8 cellular contexts compared by ENCODE assay signal in the genomic region with DNA sequence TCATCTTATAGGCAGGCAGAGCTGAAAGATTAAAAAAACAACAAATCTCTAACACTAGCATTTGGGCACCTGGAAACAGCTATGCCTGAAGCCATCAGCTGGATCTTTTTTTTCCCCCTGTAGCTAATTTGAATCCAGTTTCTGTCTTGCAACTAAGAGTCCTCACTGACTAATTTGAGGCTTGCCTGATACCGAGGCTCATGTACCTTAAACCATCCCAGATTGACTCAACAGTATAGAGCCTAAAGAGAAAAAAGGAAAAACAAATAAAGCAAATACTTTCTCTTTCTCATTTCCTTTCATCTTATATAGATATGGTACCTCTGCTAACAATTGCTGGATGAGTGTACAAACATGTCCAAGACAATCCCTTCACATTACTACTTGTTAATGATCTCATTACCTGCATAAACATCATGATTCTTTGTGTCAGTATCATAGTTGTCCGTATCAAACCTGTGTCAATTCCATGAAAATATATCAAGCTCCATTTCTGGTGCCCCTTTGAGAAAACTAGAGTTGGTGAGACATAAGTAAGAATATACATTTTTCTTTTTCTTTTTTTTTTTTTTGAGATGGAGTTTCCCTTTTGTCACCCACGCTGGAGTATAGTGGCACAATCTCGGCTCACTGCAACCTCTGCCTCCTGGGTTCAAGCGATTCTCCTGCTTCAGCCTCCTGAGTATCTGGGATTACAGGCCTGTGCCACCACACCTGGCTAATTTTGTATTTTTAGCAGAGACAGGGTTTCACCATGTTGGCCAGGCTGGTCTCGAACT. TPM values are rescaled to one million over a fixed set of nuclear protein-coding genes. Genes with fewer than 3 reads are reported as not detected.
A peak's percentile ranks its signal among the peaks of the same experiment; 100 is the strongest.
DNase-seq lines count a peak whose midpoint lies in the region; ATAC-seq and TF ChIP-seq lines count a peak whose summit lies in the region.

No MANE protein-coding gene starts in this region.

- ATAC-seq in GM21423 (IDR thresholded peaks at IDR 0.05; ENCODE audit: unreplicated experiment) (peak; percentile 70), HG03571 (IDR thresholded peaks at IDR 0.05; ENCODE audit: unreplicated experiment) (peak; percentile 65)

- H3K4me1 ChIP-seq in esophagus squamous epithelium = peaks cover 38 to 92% (median 50%) of the 10 kb centered on the region in 3 donors

- H3K36me3 ChIP-seq in esophagus squamous epithelium = no peaks in the 10 kb centered on the region

- H3K27ac ChIP-seq in esophagus squamous epithelium = peak overlapping the region; percentile 84 to 93 (median 90)

- H3K27me3 ChIP-seq in esophagus squamous epithelium = no peaks in the 10 kb centered on the region

- no peak for TF ChIP-seq POLR2A in esophagus squamous epithelium (IDR thresholded peaks at IDR 0.05)

- H3K9me3 ChIP-seq in esophagus squamous epithelium = no peaks in the 10 kb centered on the region

- WGBS in esophagus squamous epithelium, 2 donors = 47 to 56% methylated on average over 6 of the region's 6 CpGs

- TF ChIP-seq CTCF in GM10266 (IDR thresholded peaks at IDR 0.05; ENCODE audit: control insufficient read depth, insufficient read depth, low read depth, missing control alignments) = no peak
- TF ChIP-seq CTCF in esophagus squamous epithelium (IDR thresholded peaks at IDR 0.05) = no peak

- H3K4me3 ChIP-seq in esophagus squamous epithelium = no peak overlapping the region

- intact Hi-C loops in esophagus squamous epithelium (cut with DNase I) = loop anchor here (5.0 kb wide), 2 partner anchors 35 to 305 kb away; no protein-coding TSS in a partner anchor

- peak; percentile 80 for DNase-seq in GM10266 (ENCODE audit: extremely low spot score)
- no peak for DNase-seq in esophagus squamous epithelium (lab: John Stamatoyannopoulos, UW)
- DNase-seq in T1000 (lab: John Stamatoyannopoulos, UW) = no peak
- DNase-seq in middle frontal gyrus (ENCODE audit: extremely low spot score, low spot score) = no peak
- no peak for DNase-seq in AML-193 (lab: John Stamatoyannopoulos, UW)
- DNase-seq in HuH-7 (ENCODE audit: low spot score) = no peak

RNA-seq across cellular contexts. Expression of a gene that starts 43.1 kb away (rescaled TPM):
- total RNA-seq in esophagus squamous epithelium = 100 to 1,000 TPM; 124 to 194 (median 153) TPM
